Comparison of ENCODE assay signal across 21 cellular contexts in genomic region chr2:241084856-241085444, GRCh38.
"Had no signal": no experiment of that assay in that cellular context is flagged by ENCODE, and none has a peak within 500 bp of the region (broad histone marks: within the 10 kb centered on the region; RNA-seq: fewer than 3 reads in every experiment).

No MANE protein-coding gene starts in this region.

- H3K4me2 ChIP-seq: smooth muscle cell had no signal

- H3K4me3 ChIP-seq: heart left ventricle, lung, pancreas, smooth muscle cell, suprapubic skin, thyroid gland, upper lobe of left lung, uterus had no signal

- H3K4me3 Mint-ChIP-seq: naive B cell, nephron had no signal

- H3K27ac ChIP-seq: heart left ventricle, pancreas, suprapubic skin, upper lobe of left lung, uterus had no signal

- DNase-seq: effector memory CD4-positive, alpha-beta T cell; heart left ventricle; hippocampal formation; left colon; left ventricle myocardium superior; mesendoderm; naive B cell; occipital lobe; pancreas; right cardiac atrium; stimulated activated CD4-positive, alpha-beta T cell treated with anti-CD3 and anti-CD28 coated beads, Interleukin-4, amount 100 ng/mL, for 24 hours; stimulated activated naive CD4-positive, alpha-beta T cell; thyroid gland; upper lobe of left lung; uterus had no signal

- H3K27me3 ChIP-seq: heart left ventricle, pancreas, suprapubic skin, thyroid gland, upper lobe of left lung, uterus had no signal

- H3K4me1 Mint-ChIP-seq: nephron had no signal

- H3K27me3 Mint-ChIP-seq: naive B cell, progenitor cell of endocrine pancreas had no signal

- H3K4me1 ChIP-seq: pancreas, suprapubic skin, uterus had no signal

- H3K27ac Mint-ChIP-seq: nephron, progenitor cell of endocrine pancreas had no signal

- ATAC-seq: esophagus mucosa, heart left ventricle, left colon, left ventricle myocardium superior, pancreas, right cardiac atrium had no signal

- H3K36me3 ChIP-seq: uterus had no signal

- H3K9me3 ChIP-seq: heart left ventricle, pancreas, suprapubic skin, thyroid gland, upper lobe of left lung, uterus had no signal
